1 cellular context compared by ENCODE assay signal in the genomic region with DNA sequence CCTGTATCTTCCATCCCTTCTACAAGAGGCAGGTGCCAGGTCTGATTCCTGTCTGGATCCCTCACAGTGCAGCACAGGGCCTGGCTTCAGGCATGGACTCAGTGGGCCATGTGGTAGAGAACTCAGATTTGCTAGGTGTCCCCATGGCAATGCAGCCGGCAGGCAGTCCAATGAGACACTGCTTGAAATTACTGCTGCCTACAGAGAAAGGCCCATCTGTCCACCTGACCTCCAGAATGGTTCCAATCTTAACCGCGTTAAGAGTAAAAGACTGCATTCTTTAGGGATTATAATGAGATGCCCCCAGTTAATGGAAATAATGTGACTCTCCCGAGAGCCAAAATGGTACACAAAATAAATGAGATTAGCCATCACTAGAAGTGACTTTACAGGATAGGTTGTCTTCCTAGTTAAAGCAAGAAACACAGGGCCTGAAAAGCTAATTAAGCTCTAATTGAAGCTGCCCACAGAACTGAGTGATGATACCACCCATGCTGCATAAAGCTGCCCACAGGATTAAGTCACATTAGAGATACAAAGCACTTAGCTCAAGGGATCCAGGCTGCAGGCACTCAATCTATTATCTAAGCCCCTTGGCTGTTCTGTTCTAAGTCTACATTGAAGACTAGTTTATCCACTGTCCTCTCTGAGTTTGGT.
TF ChIP-seq lines count a peak whose summit lies in the region.

No MANE protein-coding gene starts in this region.

TF ChIP-seq in IMR-90, 13 proteins besides CTCF, POLR2A, EP300 and RAD21:
- TF ChIP-seq FOS (IDR thresholded peaks at IDR 0.05; ENCODE audit: low read depth, low read length), result no peak
- TF ChIP-seq RFX5 (IDR thresholded peaks at IDR 0.05; ENCODE audit: low read depth, low read length), result no peak
- no peak for TF ChIP-seq CEBPB (IDR thresholded peaks at IDR 0.05; ENCODE audit: low read depth, low read length)
- no peak for TF ChIP-seq BHLHE40 (IDR thresholded peaks at IDR 0.05; ENCODE audit: low read depth, low read length)
- TF ChIP-seq RCOR1 (IDR thresholded peaks at IDR 0.05; ENCODE audit: insufficient replicate concordance, low read length), result no peak
